ENCODE assay signal across 8 cellular contexts in the genomic region with DNA sequence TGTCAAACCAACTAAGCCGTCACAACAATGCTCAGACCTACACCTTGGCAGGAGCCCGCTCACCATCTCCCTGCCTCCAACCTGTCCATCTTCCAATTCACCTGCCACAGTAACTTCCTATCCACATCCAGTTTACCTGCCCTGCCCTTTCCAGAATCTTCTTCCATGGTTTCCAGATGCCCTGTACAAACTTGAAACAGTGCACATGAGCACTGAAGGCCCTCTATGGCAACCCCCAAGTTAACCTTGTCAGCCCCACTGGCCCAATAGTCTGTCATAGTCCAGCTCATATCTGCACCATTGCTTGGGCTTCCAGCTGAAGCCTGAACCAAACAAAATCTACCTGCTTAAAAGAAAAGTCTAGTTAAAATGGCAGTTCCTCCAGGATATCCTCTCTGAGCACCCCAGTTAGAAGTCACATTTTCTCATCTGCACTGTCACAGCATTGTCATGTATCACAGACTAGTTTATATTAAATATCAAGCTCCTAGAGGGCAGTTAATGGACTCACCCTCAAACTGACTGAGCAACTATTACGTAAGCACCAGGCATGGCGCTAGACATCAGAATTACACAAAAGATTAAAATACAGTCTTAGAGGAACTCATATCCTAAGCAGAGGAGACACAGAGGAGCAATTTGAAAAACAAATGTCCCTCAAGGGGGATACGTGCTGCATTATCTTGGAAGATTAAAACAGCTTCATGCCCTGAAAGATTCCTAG. TPM values are rescaled to one million over a fixed set of nuclear protein-coding genes. Genes with fewer than 3 reads are reported as not detected.
A peak's percentile ranks its signal among the peaks of the same experiment; 100 is the strongest.
DNase-seq lines count a peak whose midpoint lies in the region; ATAC-seq, FAIRE-seq and TF ChIP-seq lines count a peak whose summit lies in the region.

No MANE protein-coding gene starts in this region.

- no peaks in the 10 kb centered on the region for H3K27me3 Mint-ChIP-seq in brain

- FAIRE-seq in H54 (lab: Jason Lieb, UNC), result no peak

- H3K4me1 ChIP-seq in A673 (ENCODE audit: insufficient read depth, low read length, poor library complexity, severe bottlenecking) (peaks cover 29% of the 10 kb centered on the region), mucosa of rectum (ENCODE audit: control insufficient read depth in 2 of 2, insufficient read depth in 2 of 2, low read length in 2 of 2) (peaks cover 47 to 58% of the 10 kb centered on the region in 2 donors)

- BruUV-seq in A673 (replicated peaks; lab: Mats Ljungman, UMichigan), result no TSS peak

- POLR2A ChIA-PET in A673 (lab: Charles Lee; ENCODE audit: low non-redundant PET), result no interaction called here

- DNase-seq in A673 (ENCODE audit: low spot score), result no peak
- peak; percentile 25 for DNase-seq in KBM-7
- DNase-seq in HuH-7 (ENCODE audit: low spot score), result no peak
- no peak for DNase-seq in NCI-H510A treated with DMSO at 0.1 percent for 48 hours (lab: John Stamatoyannopoulos, UW)
- no peak for DNase-seq in H54 (ENCODE audit: insufficient read length, low spot score)

- peak overlapping the region; percentile 57 for H3K27ac ChIP-seq in A673 (ENCODE audit: low read depth, low read length, poor library complexity, severe bottlenecking)
- peak overlapping the region; percentile 42 to 49 for H3K27ac ChIP-seq in mucosa of rectum (ENCODE audit: low read depth in 2 of 2, low read length in 2 of 2)

- H3K4me1 Mint-ChIP-seq in brain, result peaks cover 59% of the 10 kb centered on the region

- TF ChIP-seq CTCF in A673 (conservative IDR thresholded peaks at IDR 0.05; ENCODE audit: low read depth, low read length) (no peak), brain (conservative IDR thresholded peaks at IDR 0.05) (no peak)

- no peak overlapping the region for H3K4me3 ChIP-seq in A673 (ENCODE audit: low read depth, low read length, poor library complexity, severe bottlenecking)
- H3K4me3 ChIP-seq in mucosa of rectum (ENCODE audit: low read length in 2 of 2), result no peak overlapping the region

- H3K9me3 Mint-ChIP-seq in brain, result peaks cover 0 to 5% (median 0%) of the 10 kb centered on the region in 5 experiments

- CTCF ChIA-PET in A673 (lab: Charles Lee), result no interaction called here

- in situ Hi-C loops in KBM-7 (cut with MboI; ENCODE audit: low pct_unique_long_range_greater_than_20kb, low sequenced_read_pairs), result no loop called here

- H3K36me3 ChIP-seq in A673 (ENCODE audit: insufficient read depth, low read length, poor library complexity, severe bottlenecking), result peaks cover 2% of the 10 kb centered on the region
- H3K36me3 ChIP-seq in mucosa of rectum (ENCODE audit: control insufficient read depth in 2 of 2, insufficient read depth in 2 of 2, low read length in 2 of 2), result no peaks in the 10 kb centered on the region

- H3K9me3 ChIP-seq in A673 (ENCODE audit: low read depth, low read length, poor library complexity, severe bottlenecking) (no peaks in the 10 kb centered on the region), mucosa of rectum (ENCODE audit: control insufficient read depth in 2 of 2, low read length in 2 of 2) (no peaks in the 10 kb centered on the region)

- H3K27me3 ChIP-seq in A673 (replicated peaks; ENCODE audit: insufficient read depth, low read depth, low read length, poor library complexity), result no peaks in the 10 kb centered on the region
- H3K27me3 ChIP-seq in mucosa of rectum (ENCODE audit: control insufficient read depth in 2 of 2, insufficient read depth in 2 of 2, low read length in 2 of 2), result no peaks in the 10 kb centered on the region

- H3K36me3 Mint-ChIP-seq in brain, result peaks cover 47% of the 10 kb centered on the region

- no peak for TF ChIP-seq POLR2A in H54 (IDR thresholded peaks at IDR 0.05; ENCODE audit: low read depth, low read length)

- intact Hi-C loops in A673 (cut with micrococcal nuclease; ENCODE audit: unreplicated experiment), result no loop called here

- H3K4me3 Mint-ChIP-seq in brain, result no peak overlapping the region

- ATAC-seq in HG03175 (IDR thresholded peaks at IDR 0.05; ENCODE audit: unreplicated experiment), result no peak

- no peak overlapping the region for H3K9ac ChIP-seq in mucosa of rectum (ENCODE audit: low read depth in 1 of 2, low read length in 2 of 2)

- H3K27ac Mint-ChIP-seq in brain, result peak overlapping the region in 4 of 5 experiments; percentile 3 to 88 (median 30)

RNA-seq across cellular contexts. Expression of a gene that starts 11.6 kb away (rescaled TPM):
- 72.7 and 80.0 TPM in 2 replicates for total RNA-seq in A673 (2021)
- 30.1 TPM for polyA plus RNA-seq in brain (ENCODE audit: insufficient read depth, low read depth, low replicate concordance)

RNA-seq across cellular contexts. Expression of a gene that starts 40.4 kb away (rescaled TPM):
- total RNA-seq in A673 (2021), result 454 and 462 TPM in 2 replicates
- 295 TPM for polyA plus RNA-seq in brain (ENCODE audit: insufficient read depth, low read depth, low replicate concordance)
